In the genomic region with DNA sequence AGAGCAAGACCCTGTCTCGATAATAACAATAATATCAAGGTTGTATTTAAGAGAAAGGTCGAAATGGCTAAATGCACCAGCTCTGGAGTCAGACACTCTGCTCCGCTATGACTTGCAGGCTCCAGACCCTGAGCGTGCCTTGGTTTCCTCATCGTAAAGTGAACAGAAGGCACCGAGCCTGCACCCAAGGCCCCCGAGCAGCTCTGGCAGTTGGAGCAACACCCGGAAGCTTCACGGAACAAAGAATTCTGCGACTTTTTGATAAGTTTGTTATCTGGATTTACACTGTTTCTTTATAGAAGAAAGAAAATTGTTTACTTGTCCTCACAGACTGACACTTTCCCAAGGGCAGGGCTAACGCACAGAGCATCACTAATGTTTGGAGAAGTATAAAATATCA, we compare ENCODE assay signal across 19 cellular contexts. TPM values are rescaled to one million over a fixed set of nuclear protein-coding genes. Genes with fewer than 3 reads are reported as not detected.
A peak's percentile ranks its signal among the peaks of the same experiment; 100 is the strongest.
DNase-seq lines count a peak whose midpoint lies in the region; ATAC-seq, FAIRE-seq and TF ChIP-seq lines count a peak whose summit lies in the region.
"Had no signal": no experiment of that assay in that cellular context is flagged by ENCODE, and none has a peak within 500 bp of the region (broad histone marks: within the 10 kb centered on the region; RNA-seq: fewer than 3 reads in every experiment).

No MANE protein-coding gene starts in this region.

- no peak overlapping the region for H3K27ac Mint-ChIP-seq in endodermal cell
- no peak overlapping the region for H3K27ac Mint-ChIP-seq in activated CD4-positive, alpha-beta T cell treated with anti-CD3 and anti-CD28 coated beads for 36 hours
- no peak overlapping the region for H3K27ac Mint-ChIP-seq in effector memory CD8-positive, alpha-beta T cell
- H3K27ac Mint-ChIP-seq: CD14-positive monocyte; CD8-positive, alpha-beta T cell had no signal

- 91% methylated on average over 11 of the region's 11 CpGs for WGBS in HepG2 (ENCODE audit: low lambda C conversion rate)
- WGBS in right lobe of liver (ENCODE audit: insufficient coverage, low coverage, low lambda C conversion rate, missing lambda C conversion rate): 87% methylated on average over 11 of the region's 11 CpGs
- WGBS in endodermal cell (ENCODE audit: insufficient coverage in 1 of 2, insufficient read length in 1 of 2), 2 experiments: 86 to 92% methylated on average over 7 to 11 of the region's 11 CpGs

- TF ChIP-seq RAD21 in HepG2 (CRISPR knock-in tag; IDR thresholded peaks at IDR 0.05): no peak

- DNase-seq in HepG2 (ENCODE audit: low spot score): no peak
- no peak for DNase-seq in right lobe of liver
- DNase-seq in endodermal cell: peak; percentile 24
- peak; percentile 42 for DNase-seq in posterior vena cava (ENCODE audit: low spot score)
- DNase-seq in PC-9: no peak
- no peak for DNase-seq in activated CD4-positive, alpha-beta T cell treated with anti-CD3 and anti-CD28 coated beads for 36 hours
- no peak for DNase-seq in effector memory CD8-positive, alpha-beta T cell
- DNase-seq in left lobe of liver (ENCODE audit: low spot score): no peak
- DNase-seq: CD8-positive, alpha-beta T cell; COR-L47; DND-41; GDM1; IMR-90 had no signal

- H3K9me2 ChIP-seq in PC-9 (ENCODE audit: insufficient read depth): no peaks in the 10 kb centered on the region

- FAIRE-seq in HepG2 (lab: Jason Lieb, UNC): no peak
- FAIRE-seq: GM12892, GM19239, H1 had no signal

- H3K9me3 Mint-ChIP-seq in endodermal cell: no peaks in the 10 kb centered on the region
- no peaks in the 10 kb centered on the region for H3K9me3 Mint-ChIP-seq in activated CD4-positive, alpha-beta T cell treated with anti-CD3 and anti-CD28 coated beads for 36 hours (ENCODE audit: low read depth)
- H3K9me3 Mint-ChIP-seq in effector memory CD8-positive, alpha-beta T cell: no peaks in the 10 kb centered on the region
- H3K9me3 Mint-ChIP-seq: CD8-positive, alpha-beta T cell had no signal

- POLR2A ChIA-PET in HepG2 (lab: Yijun Ruan, JAX): no interaction called here
- POLR2A ChIA-PET in PC-9 (lab: Charles Lee; ENCODE audit: unreplicated experiment): no interaction called here
- POLR2A ChIA-PET in activated CD4-positive, alpha-beta T cell treated with anti-CD3 and anti-CD28 coated beads for 36 hours (lab: Charles Lee): no interaction called here

- H4K20me1 ChIP-seq in HepG2 (ENCODE audit: insufficient read depth, low read length) (peaks cover 21% of the 10 kb centered on the region; the same call in 1 of the 2 replicates), PC-9 (ENCODE audit: insufficient read depth) (0 out of 2 replicates have a peak, but pooled peaks cover 5% of the 10 kb centered on the region)

- H3K4me2 ChIP-seq in HepG2 (ENCODE audit: low read depth, low read length) (0 out of 2 replicates have a peak overlapping the region, but pooled peaks have one; percentile 3), PC-9 (no peak overlapping the region)

- intact Hi-C loops in HepG2 (cut with micrococcal nuclease; ENCODE audit: unreplicated experiment): no loop called here
- intact Hi-C loops in right lobe of liver (cut with DNase I): no loop called here
- intact Hi-C loops in posterior vena cava (cut with DNase I): no loop called here
- intact Hi-C loops in PC-9 (cut with micrococcal nuclease; ENCODE audit: unreplicated experiment): no loop called here
- intact Hi-C loops in activated CD4-positive, alpha-beta T cell treated with anti-CD3 and anti-CD28 coated beads for 36 hours (cut with DNase I, micrococcal nuclease): no loop called here

- ATAC-seq in HepG2 (no peak), right lobe of liver (no peak), left lobe of liver (no peak)
- ATAC-seq in activated CD4-positive, alpha-beta T cell treated with anti-CD3 and anti-CD28 coated beads for 36 hours: no peak
- ATAC-seq in effector memory CD8-positive, alpha-beta T cell (replicated peaks): no peak
- ATAC-seq: CD8-positive, alpha-beta T cell had no signal

- H3K9ac ChIP-seq in HepG2 (ENCODE audit: insufficient read depth, low read depth, low read length) (no peak overlapping the region), endodermal cell (ENCODE audit: extremely low read depth, low read length, poor library complexity, severe bottlenecking) (no peak overlapping the region)

- no peaks in the 10 kb centered on the region; a peak in 1 of 5 replicates for H3K27me3 ChIP-seq in HepG2 (ENCODE audit: control insufficient read depth in 1 of 2, insufficient read depth in 2 of 2, low read length in 2 of 2)
- H3K27me3 ChIP-seq in right lobe of liver: no peaks in the 10 kb centered on the region
- no peaks in the 10 kb centered on the region for H3K27me3 ChIP-seq in endodermal cell (ENCODE audit: control insufficient read depth, insufficient read depth, low read length, poor library complexity, severe bottlenecking)
- no peaks in the 10 kb centered on the region for H3K27me3 ChIP-seq in PC-9 (ENCODE audit: insufficient read depth, low read depth)

- TF ChIP-seq EP300 in HepG2 (IDR thresholded peaks at IDR 0.05; ENCODE audit: low read depth in 2 of 2, low read length in 2 of 2) (no peak), HepG2 (CRISPR knock-in tag; IDR thresholded peaks at IDR 0.05; ENCODE audit: borderline replicate concordance) (no peak)

- TF ChIP-seq POLR2A in HepG2 (IDR thresholded peaks at IDR 0.05; ENCODE audit: insufficient read depth in 1 of 2, low read depth in 2 of 2, low read length in 2 of 2) (no peak), right lobe of liver (IDR thresholded peaks at IDR 0.05) (no peak)

- CTCF ChIA-PET in HepG2 (lab: Yijun Ruan, JAX; ENCODE audit: low intra/inter-chr PET ratio, low total read pairs): no interaction called here
- CTCF ChIA-PET in PC-9 (lab: Charles Lee): no interaction called here
- CTCF ChIA-PET in activated CD4-positive, alpha-beta T cell treated with anti-CD3 and anti-CD28 coated beads for 36 hours (lab: Charles Lee): interaction anchor here (0.8 to 1.5 kb wide), 2 partner anchors 20 to 486 kb away, joined by 3 to 4 read pairs; no protein-coding TSS in a partner anchor

- H3K27me3 Mint-ChIP-seq in endodermal cell (ENCODE audit: insufficient read depth): no peaks in the 10 kb centered on the region
- H3K27me3 Mint-ChIP-seq in activated CD4-positive, alpha-beta T cell treated with anti-CD3 and anti-CD28 coated beads for 36 hours: peaks cover 14% of the 10 kb centered on the region
- H3K27me3 Mint-ChIP-seq in effector memory CD8-positive, alpha-beta T cell: peaks cover 26 to 52% of the 10 kb centered on the region in 2 donors

- H3K4me3 ChIP-seq in HepG2 (replicated peaks in 1 of 3; ENCODE audit: insufficient read depth in 1 of 3, low read depth in 2 of 3, low read length in 3 of 3): no peak overlapping the region
- H3K4me3 ChIP-seq in right lobe of liver: no peak overlapping the region
- no peak overlapping the region for H3K4me3 ChIP-seq in endodermal cell (ENCODE audit: low read length)
- no peak overlapping the region for H3K4me3 ChIP-seq in PC-9
- H3K4me3 ChIP-seq: HAP-1 had no signal

- peaks cover 4% of the 10 kb centered on the region for H3K4me1 Mint-ChIP-seq in endodermal cell
- peaks cover 4% of the 10 kb centered on the region for H3K4me1 Mint-ChIP-seq in activated CD4-positive, alpha-beta T cell treated with anti-CD3 and anti-CD28 coated beads for 36 hours
- H3K4me1 Mint-ChIP-seq in effector memory CD8-positive, alpha-beta T cell (ENCODE audit: low read depth in 2 of 2): no peaks in the 10 kb centered on the region

- peaks cover 19% of the 10 kb centered on the region; the same call in 1 of the 2 replicates for H3F3A ChIP-seq in PC-9 (ENCODE audit: insufficient read depth, low read depth)

- H2AFZ ChIP-seq in HepG2 (ENCODE audit: low read length) (no peak overlapping the region), PC-9 (no peak overlapping the region)

- TF ChIP-seq CTCF in HepG2 (CRISPR knock-in tag; IDR thresholded peaks at IDR 0.05) (no peak), right lobe of liver (IDR thresholded peaks at IDR 0.05) (no peak), endodermal cell (conservative IDR thresholded peaks at IDR 0.05) (no peak), PC-9 (conservative IDR thresholded peaks at IDR 0.05) (no peak)

- H3K79me2 ChIP-seq in HepG2 (ENCODE audit: insufficient read depth, low read length) (peaks cover 25% of the 10 kb centered on the region), PC-9 (ENCODE audit: low read depth) (peaks cover 4% of the 10 kb centered on the region; the same call in 1 of the 2 replicates)

- in situ Hi-C loops in HepG2 (cut with HindIII; ENCODE audit: extremely low pct_ligation_motif_present, low pct_unique_long_range_greater_than_20kb): no loop called here

- H3K4me1 ChIP-seq in HepG2 (ENCODE audit: insufficient read depth, low read length) (peaks cover 38% of the 10 kb centered on the region), right lobe of liver (peaks cover 0 to 28% (median 0%) of the 10 kb centered on the region in 4 donors), endodermal cell (ENCODE audit: control insufficient read depth, insufficient read depth, low read length) (no peaks in the 10 kb centered on the region), PC-9 (replicated peaks; ENCODE audit: insufficient read depth) (no peaks in the 10 kb centered on the region; the same call in 1 of the 2 replicates)

- peaks cover 41% of the 10 kb centered on the region for H3K36me3 Mint-ChIP-seq in endodermal cell (ENCODE audit: low read depth)
- H3K36me3 Mint-ChIP-seq in activated CD4-positive, alpha-beta T cell treated with anti-CD3 and anti-CD28 coated beads for 36 hours (ENCODE audit: low read depth): no peaks in the 10 kb centered on the region
- H3K36me3 Mint-ChIP-seq in effector memory CD8-positive, alpha-beta T cell (ENCODE audit: insufficient read depth): no peaks in the 10 kb centered on the region
- H3K36me3 Mint-ChIP-seq: CD8-positive, alpha-beta T cell had no signal

- H3K9me3 ChIP-seq in HepG2 (ENCODE audit: low read length): no peaks in the 10 kb centered on the region
- no peaks in the 10 kb centered on the region for H3K9me3 ChIP-seq in right lobe of liver
- H3K9me3 ChIP-seq in endodermal cell (ENCODE audit: control insufficient read depth, low read length): no peaks in the 10 kb centered on the region
- H3K9me3 ChIP-seq in PC-9 (ENCODE audit: insufficient read depth, low read depth): no peaks in the 10 kb centered on the region
- H3K9me3 ChIP-seq: HAP-1 had no signal

- no peak overlapping the region for H3K4me3 Mint-ChIP-seq in endodermal cell
- no peak overlapping the region for H3K4me3 Mint-ChIP-seq in activated CD4-positive, alpha-beta T cell treated with anti-CD3 and anti-CD28 coated beads for 36 hours
- H3K4me3 Mint-ChIP-seq in effector memory CD8-positive, alpha-beta T cell: no peak overlapping the region
- H3K4me3 Mint-ChIP-seq: CD14-positive monocyte; CD8-positive, alpha-beta T cell had no signal

- BruUV-seq in HepG2 (replicated peaks; lab: Mats Ljungman, UMichigan) (no TSS peak), PC-9 (replicated peaks; lab: Mats Ljungman, UMichigan) (no TSS peak)

- no peak overlapping the region for H3K27ac ChIP-seq in HepG2 (ENCODE audit: extremely low read length, insufficient read depth, low read length)
- no peak overlapping the region for H3K27ac ChIP-seq in right lobe of liver
- H3K27ac ChIP-seq in endodermal cell (ENCODE audit: low read depth, low read length): no peak overlapping the region
- no peak overlapping the region for H3K27ac ChIP-seq in PC-9
- H3K27ac ChIP-seq: 22Rv1 had no signal

- peaks cover 1 to 30% of the 10 kb centered on the region in 2 experiments; a peak in 1 of 5 replicates for H3K36me3 ChIP-seq in HepG2 (replicated peaks in 1 of 2; ENCODE audit: control insufficient read depth in 1 of 2, insufficient read depth in 2 of 2, low read length in 2 of 2)
- peaks cover 0 to 18% (median 0%) of the 10 kb centered on the region in 4 donors for H3K36me3 ChIP-seq in right lobe of liver
- peaks cover 19% of the 10 kb centered on the region for H3K36me3 ChIP-seq in endodermal cell (ENCODE audit: control insufficient read depth, insufficient read depth, low read length)
- H3K36me3 ChIP-seq in PC-9 (ENCODE audit: low read depth): no peaks in the 10 kb centered on the region

RNA-seq across cellular contexts. Expression of a gene that starts 4.4 kb away (rescaled TPM):
- total RNA-seq in HepG2 (2016; rRNA removed; fragmentation: Illumina TruSeq; extraction: Trizol): 30.3 and 30.8 TPM in 2 replicates
- 17.7 and 18.0 TPM in 2 replicates for total RNA-seq in HepG2 (2016; cell fraction: cytosol; rRNA removed; fragmentation: Illumina TruSeq; extraction: Trizol; ENCODE audit: low read depth)
- 26.5 and 33.7 TPM in 2 replicates for total RNA-seq in HepG2 (2016; cell fraction: insoluble cytoplasmic fraction; rRNA removed; fragmentation: Illumina TruSeq; extraction: Trizol)
- total RNA-seq in HepG2 (2016; cell fraction: membrane; rRNA removed; fragmentation: Illumina TruSeq; extraction: Trizol): 27.8 and 29.0 TPM in 2 replicates
- 23.1 and 27.9 TPM in 2 replicates for total RNA-seq in HepG2 (2016; cell fraction: nucleus; rRNA removed; fragmentation: Illumina TruSeq; extraction: Trizol)
- polyA plus RNA-seq in HepG2 (2011; rRNA removed): 40.5 and 40.6 TPM in 2 replicates
- polyA plus RNA-seq in HepG2 (2011; cell fraction: cytosol; rRNA removed): 37.5 and 37.6 TPM in 2 replicates
- 59.1 and 60.0 TPM in 2 replicates for polyA plus RNA-seq in HepG2 (2011; cell fraction: nucleus; rRNA removed)
- polyA plus RNA-seq in HepG2 (2012): 34.3 and 37.7 TPM in 2 replicates
- polyA plus RNA-seq in HepG2 (2016; cell fraction: cytosol; fragmentation: Illumina TruSeq; extraction: Trizol; ENCODE audit: low read depth): 20.4 and 24.5 TPM in 2 replicates
- polyA plus RNA-seq in HepG2 (2016; cell fraction: insoluble cytoplasmic fraction; fragmentation: Illumina TruSeq; extraction: Trizol; ENCODE audit: low read depth): 35.9 and 37.1 TPM in 2 replicates
- 24.9 and 27.8 TPM in 2 replicates for polyA plus RNA-seq in HepG2 (2016; cell fraction: membrane; fragmentation: Illumina TruSeq; extraction: Trizol; ENCODE audit: low read depth)
- polyA plus RNA-seq in HepG2 (2016; cell fraction: nucleus; fragmentation: Illumina TruSeq; extraction: Trizol; ENCODE audit: insufficient read depth, low read depth): 54.4 and 56.0 TPM in 2 replicates
- polyA minus RNA-seq in HepG2 (2011; rRNA and poly(A)+ RNA removed; ENCODE audit: low replicate concordance): 6.8 and 20.0 TPM in 2 replicates
- 21.8 and 23.7 TPM in 2 replicates for polyA minus RNA-seq in HepG2 (2011; cell fraction: cytosol; rRNA and poly(A)+ RNA removed)
- polyA minus RNA-seq in HepG2 (2011; cell fraction: nucleus; rRNA and poly(A)+ RNA removed): 23.2 and 26.8 TPM in 2 replicates
- total RNA-seq in right lobe of liver: 10 to 100 TPM; 18.5 to 41.3 (median 30.8) TPM
- 10 to 100 TPM; 31.4 to 35.1 TPM for total RNA-seq in endodermal cell
- polyA plus RNA-seq in endodermal cell (2013, experiment 1 of 2): 7.6 TPM
- 7.7 TPM for polyA plus RNA-seq in endodermal cell (2013, experiment 2 of 2)
- total RNA-seq in posterior vena cava: 1 to 10 TPM; 3.8 to 4.9 TPM
- 22.2 and 22.9 TPM in 2 replicates for total RNA-seq in PC-9 (2021)
- total RNA-seq in activated CD4-positive, alpha-beta T cell treated with anti-CD3 and anti-CD28 coated beads for 36 hours: 1 to 10 TPM; 1.6 to 2.1 TPM
- 38.3 TPM for total RNA-seq in left lobe of liver
- total RNA-seq: CD8-positive, alpha-beta T cell had no signal
- polyA plus RNA-seq: CD14-positive monocyte had no signal

Comparison
In these comparisons a context has a peak if more than half of its experiments do, and no peak if none do; other contexts are left out.
1. DNase-seq: peak in endodermal cell (single experiment) and posterior vena cava (single experiment); none in HepG2 (single experiment), right lobe of liver (0 of 3), PC-9 (0 of 2), activated CD4-positive, alpha-beta T cell treated with anti-CD3 and anti-CD28 coated beads for 36 hours (single experiment), effector memory CD8-positive, alpha-beta T cell (0 of 3) and left lobe of liver (single experiment).